9 cellular contexts compared by ENCODE assay signal in genomic region chr2:46499392-46499785, GRCh38. TPM values are rescaled to one million over a fixed set of nuclear protein-coding genes. Genes with fewer than 3 reads are reported as not detected.
A peak's percentile ranks its signal among the peaks of the same experiment; 100 is the strongest.
DNase-seq lines count a peak whose midpoint lies in the region; ATAC-seq and TF ChIP-seq lines count a peak whose summit lies in the region.
"Had no signal": no experiment of that assay in that cellular context is flagged by ENCODE, and none has a peak within 500 bp of the region (broad histone marks: within the 10 kb centered on the region; RNA-seq: fewer than 3 reads in every experiment).

No MANE protein-coding gene starts in this region.

- H3K27me3 ChIP-seq in heart left ventricle (no peaks in the 10 kb centered on the region), sigmoid colon (no peaks in the 10 kb centered on the region)

- DNase-seq in GM12865 (ENCODE audit: low read depth) = no peak
- no peak for DNase-seq in WTC11 (ENCODE audit: low spot score)
- peak in 1 of 5 donors; percentile 11 for DNase-seq in heart left ventricle
- DNase-seq in sigmoid colon = no peak
- DNase-seq in COR-L47 (lab: John Stamatoyannopoulos, UW) = no peak
- no peak for DNase-seq in 8988T
- no peak for DNase-seq in anterior cingulate cortex (lab: John Stamatoyannopoulos, UW)

- H3K4me1 Mint-ChIP-seq in WTC11 = peaks cover 11% of the 10 kb centered on the region

- peaks cover 0 to 21% (median 8%) of the 10 kb centered on the region in 12 donors for H3K4me1 ChIP-seq in heart left ventricle
- peaks cover 0 to 7% (median 4%) of the 10 kb centered on the region in 4 donors for H3K4me1 ChIP-seq in sigmoid colon

- H3K27ac ChIP-seq in heart left ventricle (peak overlapping the region in 11 of 12 donors; percentile 63 to 92 (median 84)), sigmoid colon (peak overlapping the region; percentile 82 to 90 (median 86))

- H3K27ac Mint-ChIP-seq in WTC11 = no peak overlapping the region

- no peak for ATAC-seq in WTC11
- ATAC-seq in heart left ventricle = peak in 2 of 4 donors; percentile 1 to 2
- ATAC-seq in HG03571 (IDR thresholded peaks at IDR 0.05; ENCODE audit: unreplicated experiment) = no peak

- CTCF ChIA-PET in WTC11 (lab: Charles Lee) = no interaction called here

- POLR2A ChIA-PET in WTC11 (lab: Charles Lee) = no interaction called here

- H3K4me3 ChIP-seq in GM12865 (ENCODE audit: low read depth, low read length) (peak overlapping the region; percentile 51; the same call in 1 of the 2 replicates), heart left ventricle (peak overlapping the region; percentile 11 to 69 (median 60)), sigmoid colon (peak overlapping the region; percentile 52 to 61 (median 56))

- 27 to 35% (median 31%) methylated on average over 7 of the region's 7 CpGs for WGBS in heart left ventricle, 4 donors
- WGBS in sigmoid colon, 2 donors = 6 to 26% methylated on average over 7 of the region's 7 CpGs

- H3K36me3 ChIP-seq in heart left ventricle (no peaks in the 10 kb centered on the region), sigmoid colon (no peaks in the 10 kb centered on the region)

- H3K9me3 ChIP-seq in heart left ventricle (no peaks in the 10 kb centered on the region), sigmoid colon (no peaks in the 10 kb centered on the region)

- peaks cover 44% of the 10 kb centered on the region for H3K27me3 Mint-ChIP-seq in WTC11 (ENCODE audit: low read depth)

- H3K36me3 Mint-ChIP-seq in WTC11 = no peaks in the 10 kb centered on the region

- TF ChIP-seq POLR2A in heart left ventricle (IDR thresholded peaks at IDR 0.05) (no peak), sigmoid colon (IDR thresholded peaks at IDR 0.05) (no peak)

- no peaks in the 10 kb centered on the region for H3K9me3 Mint-ChIP-seq in WTC11

- peak overlapping the region; percentile 96 for H3K4me3 Mint-ChIP-seq in WTC11

- intact Hi-C loops in heart left ventricle (cut with DNase I) (no loop called here), sigmoid colon (cut with DNase I) (no loop called here)

- no peak for TF ChIP-seq EP300 in sigmoid colon (IDR thresholded peaks at IDR 0.05)

- TF ChIP-seq CTCF in GM12865 (IDR thresholded peaks at IDR 0.05; ENCODE audit: insufficient read depth, low read depth, low read length, missing control alignments) (no peak), WTC11 (IDR thresholded peaks at IDR 0.05) (no peak), heart left ventricle (IDR thresholded peaks at IDR 0.05) (no peak), sigmoid colon (IDR thresholded peaks at IDR 0.05) (no peak)

TF ChIP-seq in WTC11, 78 proteins besides CTCF, POLR2A, EP300 and RAD21:
- TF ChIP-seq CBFB (CRISPR knock-in tag; IDR thresholded peaks at IDR 0.05; ENCODE audit: low read depth) (no peak), SP1 (CRISPR knock-in tag; conservative IDR thresholded peaks at IDR 0.05) (no peak), NR1H2 (CRISPR knock-in tag; IDR thresholded peaks at IDR 0.05) (no peak), NFE2L1 (CRISPR knock-in tag; IDR thresholded peaks at IDR 0.05) (no peak), CREM (CRISPR knock-in tag; IDR thresholded peaks at IDR 0.05) (no peak)

RNA-seq across cellular contexts. Expression of gene TMEM247, which starts 20.0 kb away (rescaled TPM):
- not detected in 3 replicates for total RNA-seq in WTC11 (2021)
- total RNA-seq in heart left ventricle = not detected
- not detected for polyA plus RNA-seq in heart left ventricle
- total RNA-seq in sigmoid colon = not detected
- not detected for polyA plus RNA-seq in sigmoid colon
- total RNA-seq: lung had no signal
- polyA plus RNA-seq: lung had no signal

RNA-seq across cellular contexts. Expression of gene RHOQ, which starts 42.9 kb away (rescaled TPM):
- total RNA-seq in WTC11 (2021) = 57.8 to 61.3 TPM (median 60.1 TPM) in 3 replicates
- total RNA-seq in heart left ventricle = 100 to 1,000 TPM; 239 to 493 (median 385) TPM
- polyA plus RNA-seq in heart left ventricle = 100 to 1,000 TPM; 202 to 217 TPM
- 100 to 1,000 TPM; 124 to 146 (median 136) TPM for total RNA-seq in sigmoid colon
- polyA plus RNA-seq in sigmoid colon = 10 to 100 TPM; 17.1 to 37.2 (median 24.7) TPM

RNA-seq across cellular contexts. Expression of gene ATP6V1E2, which starts 43.0 kb away (rescaled TPM):
- total RNA-seq in WTC11 (2021) (9.3 to 10.9 TPM (median 10.8 TPM) in 3 replicates), heart left ventricle (1 to 10 TPM; 2.5 to 7.6 (median 6.2) TPM), sigmoid colon (1 to 10 TPM; 1.9 to 7.1 (median 3.6) TPM)
- polyA plus RNA-seq in heart left ventricle (1 to 10 TPM; 2.4 to 3.3 TPM), sigmoid colon (1 to 10 TPM; 1.8 to 4.3 (median 2.1) TPM)
